Comparison of ENCODE assay signal across 9 cellular contexts in the genomic region with DNA sequence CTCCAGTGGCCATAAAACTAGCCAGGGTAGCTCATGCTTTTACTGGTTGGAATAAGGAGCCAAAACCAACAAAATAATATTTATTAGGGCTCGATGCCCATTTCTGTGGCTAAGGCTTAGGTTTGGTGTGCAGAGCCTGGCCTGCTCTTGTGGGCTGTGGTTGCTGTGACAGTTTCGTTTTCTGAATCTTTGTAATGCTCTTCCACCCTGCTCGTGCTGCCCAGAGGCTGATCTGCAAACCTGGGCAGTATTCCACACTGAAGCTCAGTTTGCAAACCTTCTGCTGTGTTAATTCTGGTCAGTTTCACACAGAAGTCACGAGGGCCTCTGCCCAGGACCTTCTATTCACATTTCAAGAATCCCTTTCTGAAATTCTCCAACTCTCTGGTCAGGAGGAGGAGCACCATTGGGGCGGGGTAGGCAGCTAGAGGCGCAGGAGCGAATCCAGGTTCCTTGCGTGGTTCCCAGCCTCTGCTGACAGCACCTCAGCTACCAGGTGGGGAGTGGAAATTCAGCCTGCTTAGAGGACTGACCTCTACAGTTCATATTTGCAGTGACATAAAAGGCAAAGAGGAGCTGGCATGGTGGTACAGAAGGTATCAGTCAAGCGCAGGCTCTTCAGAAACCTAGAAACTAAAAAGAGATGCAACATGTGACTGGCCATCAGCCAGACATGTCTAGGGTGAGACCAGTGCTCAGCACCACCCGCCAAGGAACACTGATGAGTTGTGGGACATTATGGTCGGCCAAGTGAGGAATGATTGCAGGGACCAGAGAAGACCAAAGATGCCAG. TPM values are rescaled to one million over a fixed set of nuclear protein-coding genes. Genes with fewer than 3 reads are reported as not detected.
DNase-seq lines count a peak whose midpoint lies in the region; ATAC-seq, FAIRE-seq and TF ChIP-seq lines count a peak whose summit lies in the region.
"Had no signal": no experiment of that assay in that cellular context is flagged by ENCODE, and none has a peak within 500 bp of the region (broad histone marks: within the 10 kb centered on the region; RNA-seq: fewer than 3 reads in every experiment).

No MANE protein-coding gene starts in this region.

- no peaks in the 10 kb centered on the region for H3K27me3 ChIP-seq in lower lobe of right lung (ENCODE audit: low read depth)
- H3K27me3 ChIP-seq in CD4-positive, alpha-beta T cell (ENCODE audit: control insufficient read depth, insufficient read depth, low read length): no peaks in the 10 kb centered on the region

- no peaks in the 10 kb centered on the region for H3K9me3 Mint-ChIP-seq in CD4-positive, alpha-beta T cell

- no peak for FAIRE-seq in D721Med (lab: Jason Lieb, UNC)
- FAIRE-seq: TTC549 had no signal

- CTCF ChIA-PET in CD4-positive, alpha-beta T cell (lab: Charles Lee): no interaction called here

- in situ Hi-C loops in astrocyte of the cerebellum (cut with HindIII; ENCODE audit: low sequenced_read_pairs): no loop called here

- H3K4me1 ChIP-seq in lower lobe of right lung: peaks cover 28% of the 10 kb centered on the region

- ATAC-seq in GM21576 (IDR thresholded peaks at IDR 0.05; ENCODE audit: unreplicated experiment): peak; percentile 73
- ATAC-seq in lower lobe of right lung: peak; percentile 44 to 61
- no peak for ATAC-seq in CD4-positive, alpha-beta T cell (ENCODE audit: poor library complexity)
- no peak for ATAC-seq in HG03025 (IDR thresholded peaks at IDR 0.05; ENCODE audit: low FRiP score, unreplicated experiment)

- H3K9me3 ChIP-seq in lower lobe of right lung: no peaks in the 10 kb centered on the region
- H3K9me3 ChIP-seq in CD4-positive, alpha-beta T cell (ENCODE audit: control insufficient read depth, low read length): no peaks in the 10 kb centered on the region

- DNase-seq in D721Med (ENCODE audit: insufficient read length, low spot score): peak; percentile 20
- DNase-seq in astrocyte of the cerebellum (ENCODE audit: low read depth): peak; percentile 95
- DNase-seq in lower lobe of right lung: no peak
- DNase-seq in CD4-positive, alpha-beta T cell: no peak
- DNase-seq in germinal center (ENCODE audit: low spot score): no peak
- no peak for DNase-seq in anterior cingulate cortex (lab: John Stamatoyannopoulos, UW)

- H3K36me3 ChIP-seq in lower lobe of right lung: peaks cover 32% of the 10 kb centered on the region

- H3K4me3 ChIP-seq in astrocyte of the cerebellum (ENCODE audit: low read depth, low read length): no peak overlapping the region
- no peak overlapping the region for H3K4me3 ChIP-seq in lower lobe of right lung

- no peak overlapping the region for H3K4me3 Mint-ChIP-seq in CD4-positive, alpha-beta T cell

- H3K27ac Mint-ChIP-seq in CD4-positive, alpha-beta T cell: no peak overlapping the region

- no peak for TF ChIP-seq CTCF in D721Med (IDR thresholded peaks at IDR 0.05; ENCODE audit: insufficient read depth, missing control alignments)
- TF ChIP-seq CTCF in astrocyte of the cerebellum (IDR thresholded peaks at IDR 0.05; ENCODE audit: low read depth, low read length, missing control alignments): no peak
- TF ChIP-seq CTCF in lower lobe of right lung (IDR thresholded peaks at IDR 0.05): no peak
- TF ChIP-seq CTCF in CD4-positive, alpha-beta T cell (IDR thresholded peaks at IDR 0.05): no peak

- peaks cover 4% of the 10 kb centered on the region for H3K4me1 Mint-ChIP-seq in CD4-positive, alpha-beta T cell (ENCODE audit: low read depth)

- H3K27me3 Mint-ChIP-seq in CD4-positive, alpha-beta T cell: no peaks in the 10 kb centered on the region

- H3K36me3 Mint-ChIP-seq in CD4-positive, alpha-beta T cell (ENCODE audit: low read depth): peaks cover 29% of the 10 kb centered on the region

- POLR2A ChIA-PET in CD4-positive, alpha-beta T cell (lab: Charles Lee): interaction anchor here (1.0 kb wide), 1 partner anchor 16 kb away, joined by 3 read pairs; no protein-coding TSS in a partner anchor

- H3K27ac ChIP-seq in lower lobe of right lung: peak overlapping the region; percentile 3
- no peak overlapping the region for H3K27ac ChIP-seq in CD4-positive, alpha-beta T cell (ENCODE audit: low read depth, low read length)

- intact Hi-C loops in lower lobe of right lung (cut with DNase I): no loop called here
- intact Hi-C loops in CD4-positive, alpha-beta T cell (cut with DNase I, micrococcal nuclease): no loop called here

RNA-seq across cellular contexts. Expression of gene C20orf144, which starts 14.3 kb away (rescaled TPM):
- not detected for total RNA-seq in lower lobe of right lung
- under 1 TPM; 0.17 to 0.19 TPM for total RNA-seq in CD4-positive, alpha-beta T cell

RNA-seq across cellular contexts. Expression of gene ACTL10, which starts 18.9 kb away (rescaled TPM):
- total RNA-seq in lower lobe of right lung: 1.3 TPM
- total RNA-seq in CD4-positive, alpha-beta T cell: under 1 TPM; 0.28 to 0.55 TPM

RNA-seq across cellular contexts. Expression of gene NECAB3, which starts 26.4 kb away (rescaled TPM):
- 60.3 TPM for total RNA-seq in lower lobe of right lung
- total RNA-seq in CD4-positive, alpha-beta T cell: 1 to 10 TPM; 8.7 to 9.2 TPM

RNA-seq across cellular contexts. Expression of gene E2F1, which starts 38.4 kb away (rescaled TPM):
- total RNA-seq in lower lobe of right lung: 3.9 TPM
- total RNA-seq in CD4-positive, alpha-beta T cell: 1 to 10 TPM; 1.2 to 1.6 TPM

Comparison
In these comparisons a context has a peak if more than half of its experiments do, and no peak if none do; other contexts are left out.
1. DNase-seq: peak in D721Med (single experiment) and astrocyte of the cerebellum (single experiment); none in lower lobe of right lung (single experiment), CD4-positive, alpha-beta T cell (0 of 10), germinal center (single experiment) and anterior cingulate cortex (0 of 58).
2. ATAC-seq: peak in GM21576 (single experiment) and lower lobe of right lung (2 of 2); none in CD4-positive, alpha-beta T cell (single experiment) and HG03025 (single experiment).